In the genomic region with DNA sequence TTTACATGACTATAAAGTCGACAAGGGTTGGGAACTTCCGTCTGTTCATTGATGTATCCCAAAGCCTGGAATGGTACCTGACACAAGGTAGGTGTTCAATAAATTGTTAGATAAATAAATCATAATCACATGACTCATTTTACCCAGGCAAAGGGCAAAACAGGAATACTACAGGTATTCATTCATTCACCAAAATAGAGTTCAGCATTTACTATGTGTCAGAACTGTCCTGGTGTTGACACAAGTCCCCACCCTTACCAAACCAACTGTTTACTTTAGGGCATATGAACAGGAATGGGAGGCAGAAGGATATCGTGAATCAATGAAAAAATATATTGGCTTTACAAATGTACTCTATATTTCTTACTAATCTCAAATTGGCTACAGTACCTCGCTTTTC, we compare ENCODE assay signal across 1 cellular context.
TF ChIP-seq lines count a peak whose summit lies in the region.

No MANE protein-coding gene starts in this region.

TF ChIP-seq in K562, 482 proteins besides CTCF, POLR2A, EP300 and RAD21 (continued from another document):
- TF ChIP-seq ZMIZ1 (IDR thresholded peaks at IDR 0.05; ENCODE audit: low read depth in 2 of 2, low read length in 2 of 2) (no peak), ZNF766 (CRISPR knock-in tag; conservative IDR thresholded peaks at IDR 0.05) (no peak), NRF1 (conservative IDR thresholded peaks at IDR 0.05 in 1 of 2, IDR thresholded peaks at IDR 0.05 in 1 of 2) (no peak), FOXM1 (IDR thresholded peaks at IDR 0.05; ENCODE audit: low read depth) (no peak), FOXM1 (CRISPR knock-in tag; IDR thresholded peaks at IDR 0.05; ENCODE audit: low read depth) (no peak)
- TF ChIP-seq, protein P1, sequence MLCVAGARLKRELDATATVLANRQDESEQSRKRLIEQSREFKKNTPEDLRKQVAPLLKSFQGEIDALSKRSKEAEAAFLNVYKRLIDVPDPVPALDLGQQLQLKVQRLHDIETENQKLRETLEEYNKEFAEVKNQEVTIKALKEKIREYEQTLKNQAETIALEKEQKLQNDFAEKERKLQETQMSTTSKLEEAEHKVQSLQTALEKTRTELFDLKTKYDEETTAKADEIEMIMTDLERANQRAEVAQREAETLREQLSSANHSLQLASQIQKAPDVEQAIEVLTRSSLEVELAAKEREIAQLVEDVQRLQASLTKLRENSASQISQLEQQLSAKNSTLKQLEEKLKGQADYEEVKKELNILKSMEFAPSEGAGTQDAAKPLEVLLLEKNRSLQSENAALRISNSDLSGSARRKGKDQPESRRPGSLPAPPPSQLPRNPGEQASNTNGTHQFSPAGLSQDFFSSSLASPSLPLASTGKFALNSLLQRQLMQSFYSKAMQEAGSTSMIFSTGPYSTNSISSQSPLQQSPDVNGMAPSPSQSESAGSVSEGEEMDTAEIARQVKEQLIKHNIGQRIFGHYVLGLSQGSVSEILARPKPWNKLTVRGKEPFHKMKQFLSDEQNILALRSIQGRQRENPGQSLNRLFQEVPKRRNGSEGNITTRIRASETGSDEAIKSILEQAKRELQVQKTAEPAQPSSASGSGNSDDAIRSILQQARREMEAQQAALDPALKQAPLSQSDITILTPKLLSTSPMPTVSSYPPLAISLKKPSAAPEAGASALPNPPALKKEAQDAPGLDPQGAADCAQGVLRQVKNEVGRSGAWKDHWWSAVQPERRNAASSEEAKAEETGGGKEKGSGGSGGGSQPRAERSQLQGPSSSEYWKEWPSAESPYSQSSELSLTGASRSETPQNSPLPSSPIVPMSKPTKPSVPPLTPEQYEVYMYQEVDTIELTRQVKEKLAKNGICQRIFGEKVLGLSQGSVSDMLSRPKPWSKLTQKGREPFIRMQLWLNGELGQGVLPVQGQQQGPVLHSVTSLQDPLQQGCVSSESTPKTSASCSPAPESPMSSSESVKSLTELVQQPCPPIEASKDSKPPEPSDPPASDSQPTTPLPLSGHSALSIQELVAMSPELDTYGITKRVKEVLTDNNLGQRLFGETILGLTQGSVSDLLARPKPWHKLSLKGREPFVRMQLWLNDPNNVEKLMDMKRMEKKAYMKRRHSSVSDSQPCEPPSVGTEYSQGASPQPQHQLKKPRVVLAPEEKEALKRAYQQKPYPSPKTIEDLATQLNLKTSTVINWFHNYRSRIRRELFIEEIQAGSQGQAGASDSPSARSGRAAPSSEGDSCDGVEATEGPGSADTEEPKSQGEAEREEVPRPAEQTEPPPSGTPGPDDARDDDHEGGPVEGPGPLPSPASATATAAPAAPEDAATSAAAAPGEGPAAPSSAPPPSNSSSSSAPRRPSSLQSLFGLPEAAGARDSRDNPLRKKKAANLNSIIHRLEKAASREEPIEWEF (CRISPR knock-in tag; IDR thresholded peaks at IDR 0.05), result 0 out of 2 replicates have a peak, but pooled peaks have one; percentile 43
